Comparison of ENCODE assay signal across 8 cellular contexts in the genomic region with DNA sequence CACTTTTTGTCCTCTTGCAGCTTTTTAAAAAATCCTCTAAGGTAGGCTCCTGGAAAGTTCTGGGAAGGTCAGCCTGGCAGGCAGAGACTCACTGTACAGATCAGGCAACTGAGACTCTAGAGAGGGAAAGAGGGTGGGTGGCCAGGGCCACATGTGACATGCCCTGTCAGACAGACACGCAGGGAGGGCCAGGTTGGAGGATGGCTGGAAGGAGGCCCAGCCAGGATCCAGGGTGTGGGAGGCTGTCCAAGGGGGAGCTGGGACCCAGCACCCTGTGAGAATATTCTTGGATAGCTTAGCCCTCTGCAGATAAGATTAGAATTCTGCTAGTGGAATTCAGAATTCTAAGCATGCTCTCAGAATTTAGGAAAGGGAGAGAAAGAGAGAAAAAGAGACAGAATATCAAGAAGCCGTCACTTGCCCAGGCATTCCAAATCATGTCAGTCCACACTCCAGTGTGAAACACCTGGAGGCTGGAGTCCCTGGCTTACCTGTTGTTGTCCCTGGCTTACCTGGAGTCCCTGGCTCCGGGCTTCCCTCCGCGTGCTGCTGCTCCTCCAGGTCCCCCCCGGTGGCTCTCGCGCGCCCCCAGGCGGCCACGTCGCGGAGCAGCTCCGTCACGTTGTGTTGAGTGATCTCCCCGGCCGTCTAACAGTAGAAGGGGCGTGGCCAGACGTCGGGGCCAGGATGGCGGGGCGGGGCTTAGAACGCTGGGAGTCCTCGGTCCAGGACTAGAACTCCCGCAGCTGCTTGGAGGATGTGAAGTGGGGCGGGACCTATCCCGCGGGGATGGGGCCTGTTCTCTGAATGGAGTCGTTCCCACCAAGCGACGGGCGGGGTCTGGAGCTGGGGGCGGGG. TPM values are rescaled to one million over a fixed set of nuclear protein-coding genes. Genes with fewer than 3 reads are reported as not detected.
DNase-seq lines count a peak whose midpoint lies in the region; ATAC-seq and TF ChIP-seq lines count a peak whose summit lies in the region.

No MANE protein-coding gene starts in this region.

- H3K27me3 ChIP-seq in GM23248 (replicated peaks; ENCODE audit: insufficient read depth) (peaks cover 27% of the 10 kb centered on the region), psoas muscle (ENCODE audit: insufficient read depth in 3 of 3, low read length in 2 of 3) (peaks cover 0 to 33% (median 4%) of the 10 kb centered on the region in 3 donors), aorta (ENCODE audit: control insufficient read depth in 1 of 2, insufficient read depth in 2 of 2, low read length in 1 of 2) (no peaks in the 10 kb centered on the region)

- peak overlapping the region; percentile 51 for H3K4me3 Mint-ChIP-seq in activated naive CD4-positive, alpha-beta T cell treated with anti-CD3 and anti-CD28 coated beads, Interleukin-2, amount 50 U/mL, for 24 hours

- intact Hi-C loops in Right ventricle myocardium inferior (cut with DNase I), result loop anchor here (2.0 kb wide), 2 partner anchors 20 to 50 kb away; no protein-coding TSS in a partner anchor
- intact Hi-C loops in psoas muscle (cut with DNase I), result loop anchor here (2.0 kb wide), 2 partner anchors 72 to 74 kb away; no protein-coding TSS in a partner anchor
- intact Hi-C loops in aorta (cut with DNase I), result no loop called here

- no peaks in the 10 kb centered on the region for H3K9me3 Mint-ChIP-seq in activated naive CD4-positive, alpha-beta T cell treated with anti-CD3 and anti-CD28 coated beads, Interleukin-2, amount 50 U/mL, for 24 hours

- H3K27ac ChIP-seq in C4-2B (no peak overlapping the region), GM23248 (no peak overlapping the region), psoas muscle (no peak overlapping the region), aorta (ENCODE audit: low read depth in 1 of 2, low read length in 2 of 2) (no peak overlapping the region)

- TF ChIP-seq CTCF in C4-2B (conservative IDR thresholded peaks at IDR 0.05) (peak; percentile 99), psoas muscle (IDR thresholded peaks at IDR 0.05) (peak; percentile 70)

- H3K36me3 ChIP-seq in GM23248 (ENCODE audit: low read depth) (no peaks in the 10 kb centered on the region), psoas muscle (ENCODE audit: insufficient read depth in 1 of 2, low read depth in 1 of 2) (no peaks in the 10 kb centered on the region), aorta (ENCODE audit: control insufficient read depth in 1 of 2, insufficient read depth in 2 of 2, low read length in 1 of 2) (no peaks in the 10 kb centered on the region)

- no peaks in the 10 kb centered on the region for H4K20me1 ChIP-seq in GM23248 (ENCODE audit: insufficient read depth)

- H3F3A ChIP-seq in GM23248 (ENCODE audit: insufficient read depth), result peaks cover 3% of the 10 kb centered on the region; the same call in 1 of the 2 replicates

- WGBS in GM23248 (ENCODE audit: low coverage in 1 of 2, low lambda C conversion rate in 2 of 2, missing lambda C conversion rate in 2 of 2), 2 experiments, result 4 to 8% methylated on average over 21 to 31 of the region's 33 CpGs
- WGBS in psoas muscle, 3 donors, result 4 to 5% (median 5%) methylated on average over 29 to 33 of the region's 33 CpGs
- 1 to 3% methylated on average over 30 to 33 of the region's 33 CpGs for WGBS in aorta, 2 donors

- peaks cover 1% of the 10 kb centered on the region for H3K36me3 Mint-ChIP-seq in activated naive CD4-positive, alpha-beta T cell treated with anti-CD3 and anti-CD28 coated beads, Interleukin-2, amount 50 U/mL, for 24 hours

- H3K27ac Mint-ChIP-seq in activated naive CD4-positive, alpha-beta T cell treated with anti-CD3 and anti-CD28 coated beads, Interleukin-2, amount 50 U/mL, for 24 hours, result no peak overlapping the region

- H3K4me1 ChIP-seq in GM23248 (ENCODE audit: insufficient read depth), result peaks cover 8% of the 10 kb centered on the region
- no peaks in the 10 kb centered on the region for H3K4me1 ChIP-seq in psoas muscle
- no peaks in the 10 kb centered on the region for H3K4me1 ChIP-seq in aorta (ENCODE audit: control insufficient read depth in 1 of 2, insufficient read depth in 2 of 2, low read length in 2 of 2)

- no peak overlapping the region for H2AFZ ChIP-seq in GM23248

- no peaks in the 10 kb centered on the region for H3K79me2 ChIP-seq in GM23248 (ENCODE audit: insufficient read depth)

- in situ Hi-C loops in GM23248 (cut with MboI), result no loop called here

- ATAC-seq in Right ventricle myocardium inferior (peak; percentile 54), psoas muscle (peak; percentile 80 to 84 (median 83)), aorta (ENCODE audit: low FRiP score) (peak; percentile 73)

- H3K4me3 ChIP-seq in GM23248 (no peak overlapping the region), psoas muscle (no peak overlapping the region), aorta (ENCODE audit: low read length in 2 of 2) (no peak overlapping the region)

- H3K4me1 Mint-ChIP-seq in activated naive CD4-positive, alpha-beta T cell treated with anti-CD3 and anti-CD28 coated beads, Interleukin-2, amount 50 U/mL, for 24 hours, result peaks cover 8% of the 10 kb centered on the region

- H3K9me3 ChIP-seq in GM23248 (ENCODE audit: low read depth) (no peaks in the 10 kb centered on the region), psoas muscle (no peaks in the 10 kb centered on the region), aorta (ENCODE audit: control insufficient read depth, low read length) (no peaks in the 10 kb centered on the region)

- H3K9me2 ChIP-seq in GM23248 (ENCODE audit: insufficient read depth), result no peaks in the 10 kb centered on the region

- H3K27me3 Mint-ChIP-seq in activated naive CD4-positive, alpha-beta T cell treated with anti-CD3 and anti-CD28 coated beads, Interleukin-2, amount 50 U/mL, for 24 hours, result peaks cover 28% of the 10 kb centered on the region

- H3K9ac ChIP-seq in GM23248, result no peak overlapping the region

- peak; percentile 96 for DNase-seq in GM23248
- DNase-seq in NCI-H146 (lab: John Stamatoyannopoulos, UW), result peak; percentile 95
- DNase-seq in SW480 (ENCODE audit: low spot score), result peak; percentile 95
- peak; percentile 91 for DNase-seq in Right ventricle myocardium inferior (ENCODE audit: missing footprints)
- DNase-seq in psoas muscle, result peak; percentile 84 to 92
- peak; percentile 82 to 92 for DNase-seq in aorta

- H3K4me2 ChIP-seq in GM23248 (ENCODE audit: unreplicated experiment), result no peak overlapping the region

RNA-seq across cellular contexts. Expression of a gene that starts 2.8 kb away (rescaled TPM):
- not detected in 2 replicates for total RNA-seq in GM23248 (2014; rRNA removed; shearing (Covaris generic))
- polyA plus RNA-seq in GM23248 (2016; fragmentation: Nextera tagmentation; extraction: Ambion mirVana), result 0.35 TPM in 1 of 2 replicates, not detected in the other
- 4,708 TPM for total RNA-seq in Right ventricle myocardium inferior
- 10 to 100 TPM in 1 of 4 donors, 1 to 10 TPM in 3; 5.0 to 16.2 (median 7.4) TPM for total RNA-seq in psoas muscle
- polyA plus RNA-seq in psoas muscle, result 10 to 100 TPM; 13.4 to 17.4 (median 15.2) TPM
- total RNA-seq in aorta, result not detected
- 10 to 100 TPM in 1 of 2 donors, under 1 TPM in 1; 0.51 to 14.1 TPM for polyA plus RNA-seq in aorta

RNA-seq across cellular contexts. Expression of a gene that starts 6.1 kb away (rescaled TPM):
- 0.22 and 0.25 TPM in 2 replicates for total RNA-seq in GM23248 (2014; rRNA removed; shearing (Covaris generic))
- polyA plus RNA-seq in GM23248 (2016; fragmentation: Nextera tagmentation; extraction: Ambion mirVana), result 0.39 and 0.47 TPM in 2 replicates
- total RNA-seq in Right ventricle myocardium inferior, result 0.73 TPM
- not detected for total RNA-seq in psoas muscle
- under 1 TPM; 0.06 to 0.47 (median 0.34) TPM for polyA plus RNA-seq in psoas muscle
- total RNA-seq in aorta, result not detected
- polyA plus RNA-seq in aorta, result under 1 TPM; 0.38 to 0.87 TPM

RNA-seq across cellular contexts. Expression of a gene that starts 11.4 kb away (rescaled TPM):
- 0.76 TPM in 1 of 2 replicates, not detected in the other for total RNA-seq in GM23248 (2014; rRNA removed; shearing (Covaris generic))
- polyA plus RNA-seq in GM23248 (2016; fragmentation: Nextera tagmentation; extraction: Ambion mirVana), result 1.3 and 1.8 TPM in 2 replicates
- total RNA-seq in Right ventricle myocardium inferior, result 66.0 TPM
- total RNA-seq in psoas muscle, result 1,000 to 10,000 TPM; 7,142 to 9,723 (median 8,305) TPM
- polyA plus RNA-seq in psoas muscle, result over 10,000 TPM in 2 of 3 donors, 1,000 to 10,000 TPM in 1; 4,522 to 12,694 (median 10,175) TPM
- 1 to 10 TPM in 1 of 2 donors, not detected in 1; 1.3 TPM for total RNA-seq in aorta
- polyA plus RNA-seq in aorta, result 1 to 10 TPM; 1.4 to 2.0 TPM

RNA-seq across cellular contexts. Expression of a gene that starts 19.7 kb away (rescaled TPM):
- not detected in 2 replicates for total RNA-seq in GM23248 (2014; rRNA removed; shearing (Covaris generic))
- polyA plus RNA-seq in GM23248 (2016; fragmentation: Nextera tagmentation; extraction: Ambion mirVana), result 0.28 and 0.38 TPM in 2 replicates
- not detected for total RNA-seq in Right ventricle myocardium inferior
- not detected for total RNA-seq in psoas muscle
- under 1 TPM in 2 of 3 donors, not detected in 1; 0.03 to 0.13 TPM for polyA plus RNA-seq in psoas muscle
- not detected for total RNA-seq in aorta
- polyA plus RNA-seq in aorta, result not detected

RNA-seq across cellular contexts. Expression of a gene that starts 42.9 kb away (rescaled TPM):
- total RNA-seq in GM23248 (2014; rRNA removed; shearing (Covaris generic)), result 66.9 and 82.5 TPM in 2 replicates
- polyA plus RNA-seq in GM23248 (2016; fragmentation: Nextera tagmentation; extraction: Ambion mirVana), result 16.4 and 17.3 TPM in 2 replicates
- 140 TPM for total RNA-seq in Right ventricle myocardium inferior
- total RNA-seq in psoas muscle, result 10 to 100 TPM; 20.5 to 35.3 (median 24.8) TPM
- 10 to 100 TPM; 28.5 to 59.1 (median 44.4) TPM for polyA plus RNA-seq in psoas muscle
- total RNA-seq in aorta, result 100 to 1,000 TPM; 134 to 218 TPM
- polyA plus RNA-seq in aorta, result 100 to 1,000 TPM; 104 to 432 TPM

Comparison
In these comparisons a context has a peak if more than half of its experiments do, and no peak if none do; other contexts are left out.
1. RNA of a gene that starts 2.8 kb away (total RNA-seq): 4,708 TPM in Right ventricle myocardium inferior (single experiment); 5.0 to 16.2 TPM in psoas muscle, not detected in aorta and not detected in GM23248; every median in the first group is over 100 times any median in the second.
2. RNA of a gene that starts 11.4 kb away (total RNA-seq): 7,142 to 9,723 TPM in psoas muscle; 66.0 TPM in Right ventricle myocardium inferior (single experiment), 1.3 TPM in aorta and 0.76 TPM in GM23248; every median in the first group is over 100 times any median in the second.
3. intact Hi-C loops: an anchor here in Right ventricle myocardium inferior (2.0 kb wide) and psoas muscle (2.0 kb wide); none called in aorta.
4. Peak in every context shown above with its lines, with median percentiles within 50 percentile points of each other: DNase-seq and ATAC-seq.